In genomic region chr5:53025506-53025905, GRCh38 we compare ENCODE assay signal across 1 cellular context.
TF ChIP-seq lines count a peak whose summit lies in the region.

No MANE protein-coding gene starts in this region.

TF ChIP-seq in HepG2, 621 proteins besides CTCF, POLR2A, EP300 and RAD21 (continued from another document and continues in another):
- TF ChIP-seq ZNF574 (CRISPR knock-in tag; IDR thresholded peaks at IDR 0.05): no peak
- TF ChIP-seq ZNF589 (CRISPR knock-in tag; conservative IDR thresholded peaks at IDR 0.05): no peak
- TF ChIP-seq, protein P1, sequence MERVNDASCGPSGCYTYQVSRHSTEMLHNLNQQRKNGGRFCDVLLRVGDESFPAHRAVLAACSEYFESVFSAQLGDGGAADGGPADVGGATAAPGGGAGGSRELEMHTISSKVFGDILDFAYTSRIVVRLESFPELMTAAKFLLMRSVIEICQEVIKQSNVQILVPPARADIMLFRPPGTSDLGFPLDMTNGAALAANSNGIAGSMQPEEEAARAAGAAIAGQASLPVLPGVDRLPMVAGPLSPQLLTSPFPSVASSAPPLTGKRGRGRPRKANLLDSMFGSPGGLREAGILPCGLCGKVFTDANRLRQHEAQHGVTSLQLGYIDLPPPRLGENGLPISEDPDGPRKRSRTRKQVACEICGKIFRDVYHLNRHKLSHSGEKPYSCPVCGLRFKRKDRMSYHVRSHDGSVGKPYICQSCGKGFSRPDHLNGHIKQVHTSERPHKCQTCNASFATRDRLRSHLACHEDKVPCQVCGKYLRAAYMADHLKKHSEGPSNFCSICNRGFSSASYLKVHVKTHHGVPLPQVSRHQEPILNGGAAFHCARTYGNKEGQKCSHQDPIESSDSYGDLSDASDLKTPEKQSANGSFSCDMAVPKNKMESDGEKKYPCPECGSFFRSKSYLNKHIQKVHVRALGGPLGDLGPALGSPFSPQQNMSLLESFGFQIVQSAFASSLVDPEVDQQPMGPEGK (CRISPR knock-in tag; IDR thresholded peaks at IDR 0.05): 0 out of 2 replicates have a peak, but pooled peaks have one; percentile 8
- no peak for TF ChIP-seq NCOA1 (CRISPR knock-in tag; IDR thresholded peaks at IDR 0.05)
- TF ChIP-seq PHB2 (IDR thresholded peaks at IDR 0.05; ENCODE audit: partially characterized antibody): no peak
- TF ChIP-seq FOXA3 (CRISPR knock-in tag; IDR thresholded peaks at IDR 0.05): peak; percentile 89
- TF ChIP-seq ZNF816 (CRISPR knock-in tag; IDR thresholded peaks at IDR 0.05; ENCODE audit: borderline replicate concordance): no peak
- TF ChIP-seq ZNF326 (CRISPR knock-in tag; IDR thresholded peaks at IDR 0.05; ENCODE audit: borderline replicate concordance): no peak
- peak; percentile 31; the same call in 1 of the 2 replicates for TF ChIP-seq ETV5 (CRISPR knock-in tag; IDR thresholded peaks at IDR 0.05; ENCODE audit: borderline replicate concordance)
- no peak for TF ChIP-seq HOXA9 (CRISPR knock-in tag; IDR thresholded peaks at IDR 0.05; ENCODE audit: borderline replicate concordance)
- TF ChIP-seq SOX6 (IDR thresholded peaks at IDR 0.05): no peak
- TF ChIP-seq SOX6 (CRISPR knock-in tag; IDR thresholded peaks at IDR 0.05): peak; percentile 83
- no peak for TF ChIP-seq DNMT1 (CRISPR knock-in tag; IDR thresholded peaks at IDR 0.05)
- no peak for TF ChIP-seq ZNF7 (CRISPR knock-in tag; IDR thresholded peaks at IDR 0.05)
- TF ChIP-seq ZNF276 (CRISPR knock-in tag; IDR thresholded peaks at IDR 0.05; ENCODE audit: low read depth): no peak
- no peak for TF ChIP-seq MXI1 (IDR thresholded peaks at IDR 0.05; ENCODE audit: borderline replicate concordance, low read depth, low read length)
- peak; percentile 73; the same call in 1 of the 2 replicates for TF ChIP-seq ISL2 (CRISPR knock-in tag; IDR thresholded peaks at IDR 0.05)
- TF ChIP-seq GATA4 (IDR thresholded peaks at IDR 0.05; ENCODE audit: borderline replicate concordance, low read depth): no peak
- no peak for TF ChIP-seq IRX3 (CRISPR knock-in tag; IDR thresholded peaks at IDR 0.05; ENCODE audit: borderline replicate concordance, low read depth)
- TF ChIP-seq, protein P2, sequence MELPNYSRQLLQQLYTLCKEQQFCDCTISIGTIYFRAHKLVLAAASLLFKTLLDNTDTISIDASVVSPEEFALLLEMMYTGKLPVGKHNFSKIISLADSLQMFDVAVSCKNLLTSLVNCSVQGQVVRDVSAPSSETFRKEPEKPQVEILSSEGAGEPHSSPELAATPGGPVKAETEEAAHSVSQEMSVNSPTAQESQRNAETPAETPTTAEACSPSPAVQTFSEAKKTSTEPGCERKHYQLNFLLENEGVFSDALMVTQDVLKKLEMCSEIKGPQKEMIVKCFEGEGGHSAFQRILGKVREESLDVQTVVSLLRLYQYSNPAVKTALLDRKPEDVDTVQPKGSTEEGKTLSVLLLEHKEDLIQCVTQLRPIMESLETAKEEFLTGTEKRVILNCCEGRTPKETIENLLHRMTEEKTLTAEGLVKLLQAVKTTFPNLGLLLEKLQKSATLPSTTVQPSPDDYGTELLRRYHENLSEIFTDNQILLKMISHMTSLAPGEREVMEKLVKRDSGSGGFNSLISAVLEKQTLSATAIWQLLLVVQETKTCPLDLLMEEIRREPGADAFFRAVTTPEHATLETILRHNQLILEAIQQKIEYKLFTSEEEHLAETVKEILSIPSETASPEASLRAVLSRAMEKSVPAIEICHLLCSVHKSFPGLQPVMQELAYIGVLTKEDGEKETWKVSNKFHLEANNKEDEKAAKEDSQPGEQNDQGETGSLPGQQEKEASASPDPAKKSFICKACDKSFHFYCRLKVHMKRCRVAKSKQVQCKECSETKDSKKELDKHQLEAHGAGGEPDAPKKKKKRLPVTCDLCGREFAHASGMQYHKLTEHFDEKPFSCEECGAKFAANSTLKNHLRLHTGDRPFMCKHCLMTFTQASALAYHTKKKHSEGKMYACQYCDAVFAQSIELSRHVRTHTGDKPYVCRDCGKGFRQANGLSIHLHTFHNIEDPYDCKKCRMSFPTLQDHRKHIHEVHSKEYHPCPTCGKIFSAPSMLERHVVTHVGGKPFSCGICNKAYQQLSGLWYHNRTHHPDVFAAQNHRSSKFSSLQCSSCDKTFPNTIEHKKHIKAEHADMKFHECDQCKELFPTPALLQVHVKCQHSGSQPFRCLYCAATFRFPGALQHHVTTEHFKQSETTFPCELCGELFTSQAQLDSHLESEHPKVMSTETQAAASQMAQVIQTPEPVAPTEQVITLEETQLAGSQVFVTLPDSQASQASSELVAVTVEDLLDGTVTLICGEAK (IDR thresholded peaks at IDR 0.05): no peak
- TF ChIP-seq, protein P2 (CRISPR knock-in tag; IDR thresholded peaks at IDR 0.05): no peak
- no peak for TF ChIP-seq ZNF343 (CRISPR knock-in tag; IDR thresholded peaks at IDR 0.05)
- 0 out of 2 replicates have a peak, but pooled peaks have one; percentile 25 for TF ChIP-seq KAT8 (CRISPR knock-in tag; IDR thresholded peaks at IDR 0.05)
- 0 out of 2 replicates have a peak, but pooled peaks have one; percentile 28 for TF ChIP-seq RXRB (CRISPR knock-in tag; IDR thresholded peaks at IDR 0.05; ENCODE audit: borderline replicate concordance)
- TF ChIP-seq MED1 (CRISPR knock-in tag; IDR thresholded peaks at IDR 0.05): 0 out of 2 replicates have a peak, but pooled peaks have one; percentile 26
- no peak for TF ChIP-seq ZBTB49 (CRISPR knock-in tag; IDR thresholded peaks at IDR 0.05; ENCODE audit: borderline replicate concordance)
- TF ChIP-seq DMAP1 (CRISPR knock-in tag; IDR thresholded peaks at IDR 0.05): no peak; the same call in 1 of the 2 replicates
- TF ChIP-seq CEBPZ (IDR thresholded peaks at IDR 0.05; ENCODE audit: low read length): no peak
- no peak for TF ChIP-seq STAG1 (CRISPR knock-in tag; IDR thresholded peaks at IDR 0.05)
- TF ChIP-seq ZNF547 (CRISPR knock-in tag; IDR thresholded peaks at IDR 0.05): no peak
- no peak for TF ChIP-seq HBP1 (CRISPR knock-in tag; IDR thresholded peaks at IDR 0.05; ENCODE audit: low read depth)
- no peak for TF ChIP-seq ZNF567 (CRISPR knock-in tag; IDR thresholded peaks at IDR 0.05; ENCODE audit: borderline replicate concordance)
- no peak for TF ChIP-seq ZNF234 (CRISPR knock-in tag; conservative IDR thresholded peaks at IDR 0.05)
- no peak for TF ChIP-seq BHLHE40 (IDR thresholded peaks at IDR 0.05; ENCODE audit: low read length)
- no peak for TF ChIP-seq SNRNP70 (IDR thresholded peaks at IDR 0.05; ENCODE audit: low read depth, low read length)
- no peak for TF ChIP-seq CREB1 (IDR thresholded peaks at IDR 0.05)
- no peak for TF ChIP-seq CREB1 (CRISPR knock-in tag; IDR thresholded peaks at IDR 0.05)
- TF ChIP-seq TBX3 (IDR thresholded peaks at IDR 0.05; ENCODE audit: borderline replicate concordance): no peak
- TF ChIP-seq RCOR2 (CRISPR knock-in tag; IDR thresholded peaks at IDR 0.05): 0 out of 2 replicates have a peak, but pooled peaks have one; percentile 24
